11 cellular contexts compared by ENCODE assay signal in genomic region chr6:156564807-156565149, GRCh38.
DNase-seq lines count a peak whose midpoint lies in the region; ATAC-seq, FAIRE-seq and TF ChIP-seq lines count a peak whose summit lies in the region.
"Had no signal": no experiment of that assay in that cellular context is flagged by ENCODE, and none has a peak within 500 bp of the region (broad histone marks: within the 10 kb centered on the region; RNA-seq: fewer than 3 reads in every experiment).

No MANE protein-coding gene starts in this region.

- no peak for FAIRE-seq in GM12878 (lab: Jason Lieb, UNC)

- no peaks in the 10 kb centered on the region; the same call in 1 of the 2 replicates for H3K36me3 ChIP-seq in OCI-LY1 (ENCODE audit: insufficient read depth, low read length)
- no peaks in the 10 kb centered on the region for H3K36me3 ChIP-seq in GM12878 (ENCODE audit: control insufficient read depth in 2 of 2, insufficient read depth in 2 of 2, low read length in 1 of 2)

- RAD21 ChIA-PET in GM12878 (lab: Charles Lee; ENCODE audit: unreplicated experiment), result interaction anchor here (0.5 to 2.9 kb wide), 21 partner anchors 30 to 492 kb away, joined by 3 to 9 read pairs (median 4); no protein-coding TSS in a partner anchor

- no peak for TF ChIP-seq RAD21 in GM12878 (IDR thresholded peaks at IDR 0.05; ENCODE audit: insufficient read depth, low read depth, low read length)

- no peak for TF ChIP-seq POLR2A in GM12878 (IDR thresholded peaks at IDR 0.05; ENCODE audit: low read depth, low read length)

- intact Hi-C loops in GM12878 (cut with micrococcal nuclease; ENCODE audit: unreplicated experiment), result loop anchor here (1.0 to 10.0 kb wide), 8 partner anchors 73 to 1242 kb away; partner anchors contain the start of gene ARID1B

- H3K27me3 Mint-ChIP-seq in stimulated activated memory B cell treated with anti-CD40 and anti-IgM and Interleukin-4, amounts not matched to agents 10 μg/mL and 1 μg/mL and 100 μg/mL, for 72 hours, result peaks cover 31% of the 10 kb centered on the region

- BruUV-seq in GM12878 (replicated peaks; lab: Mats Ljungman, UMichigan), result no TSS peak

- H3K4me3 Mint-ChIP-seq in stimulated activated memory B cell treated with anti-CD40 and anti-IgM and Interleukin-4, amounts not matched to agents 10 μg/mL and 1 μg/mL and 100 μg/mL, for 72 hours, result no peak overlapping the region

- peaks cover 20% of the 10 kb centered on the region for H3K9me3 ChIP-seq in OCI-LY1 (ENCODE audit: low read length)
- H3K9me3 ChIP-seq in GM12878 (replicated peaks; ENCODE audit: control insufficient read depth, insufficient read depth, low read length), result peaks cover 4% of the 10 kb centered on the region

- peaks cover 13% of the 10 kb centered on the region; the same call in 1 of the 2 replicates for H3K27me3 ChIP-seq in OCI-LY1 (ENCODE audit: insufficient read depth, low read length)
- no peaks in the 10 kb centered on the region; a peak in 1 of 4 replicates for H3K27me3 ChIP-seq in GM12878 (replicated peaks in 1 of 2; ENCODE audit: control insufficient read depth in 2 of 2, insufficient read depth in 2 of 2, low read length in 1 of 2)

- H3K27ac Mint-ChIP-seq in stimulated activated memory B cell treated with anti-CD40 and anti-IgM and Interleukin-4, amounts not matched to agents 10 μg/mL and 1 μg/mL and 100 μg/mL, for 72 hours, result peak overlapping the region; percentile 52

- no peak for TF ChIP-seq EP300 in GM12878 (IDR thresholded peaks at IDR 0.05; ENCODE audit: borderline replicate concordance in 1 of 2, control insufficient read depth in 1 of 2, low read depth in 2 of 2, low read length in 2 of 2)

- H3K9me2 ChIP-seq in OCI-LY1 (ENCODE audit: low read depth, low read length), result no peaks in the 10 kb centered on the region

- peaks cover 19% of the 10 kb centered on the region for H3K4me1 Mint-ChIP-seq in stimulated activated memory B cell treated with anti-CD40 and anti-IgM and Interleukin-4, amounts not matched to agents 10 μg/mL and 1 μg/mL and 100 μg/mL, for 72 hours

- in situ Hi-C loops in GM12878 (cut with MboI), result loop anchor here (5.0 to 10.0 kb wide), 3 partner anchors 123 to 1240 kb away; no protein-coding TSS in a partner anchor

- H3K79me2 ChIP-seq in OCI-LY1 (ENCODE audit: insufficient read depth, low read length), result no peaks in the 10 kb centered on the region
- H3K79me2 ChIP-seq in GM12878 (ENCODE audit: control insufficient read depth, insufficient read depth, low read length), result no peaks in the 10 kb centered on the region

- H3K9me3 Mint-ChIP-seq in stimulated activated memory B cell treated with anti-CD40 and anti-IgM and Interleukin-4, amounts not matched to agents 10 μg/mL and 1 μg/mL and 100 μg/mL, for 72 hours, result peaks cover 12% of the 10 kb centered on the region

- H3K4me3 ChIP-seq in OCI-LY1 (ENCODE audit: low read depth, low read length, poor library complexity, severe bottlenecking), result no peak overlapping the region
- no peak overlapping the region for H3K4me3 ChIP-seq in GM12878

- POLR2A ChIA-PET in GM12878 (lab: Charles Lee), result no interaction called here

- H3K4me2 ChIP-seq in OCI-LY1 (ENCODE audit: low read length) (no peak overlapping the region), GM12878 (ENCODE audit: control insufficient read depth, insufficient read depth) (0 out of 2 replicates have a peak overlapping the region, but pooled peaks have one; percentile 38)

- H3K4me1 ChIP-seq in OCI-LY1 (ENCODE audit: insufficient read depth, low read length, severe bottlenecking), result peaks cover 33% of the 10 kb centered on the region
- no peaks in the 10 kb centered on the region for H3K4me1 ChIP-seq in GM12878 (ENCODE audit: control insufficient read depth, insufficient read depth, low read length)

- CTCF ChIA-PET in GM12878 (lab: Yijun Ruan, JAX), result interaction anchor here (0.6 to 4.1 kb wide), 26 partner anchors 19 to 481 kb away, joined by 3 to 21 read pairs (median 3); no protein-coding TSS in a partner anchor

- H2AFZ ChIP-seq in OCI-LY1 (ENCODE audit: low read length) (no peak overlapping the region), GM12878 (ENCODE audit: control insufficient read depth, low read depth, low read length) (no peak overlapping the region; the same call in 1 of the 2 replicates)

- H3K36me3 Mint-ChIP-seq in stimulated activated memory B cell treated with anti-CD40 and anti-IgM and Interleukin-4, amounts not matched to agents 10 μg/mL and 1 μg/mL and 100 μg/mL, for 72 hours, result peaks cover 11% of the 10 kb centered on the region

- no peak for TF ChIP-seq CTCF in OCI-LY1 (IDR thresholded peaks at IDR 0.05; ENCODE audit: low read length)
- TF ChIP-seq CTCF in GM12878 (IDR thresholded peaks at IDR 0.05 in 2 of 3, conservative IDR thresholded peaks at IDR 0.05 in 1 of 3; ENCODE audit: control insufficient read depth in 2 of 3, extremely low read depth in 1 of 3, insufficient read depth in 1 of 3, low read depth in 3 of 3, low read length in 3 of 3), result no peak

- H3K27ac ChIP-seq in OCI-LY1 (ENCODE audit: low read depth, low read length, poor library complexity, severe bottlenecking) (peak overlapping the region; percentile 75), GM12878 (ENCODE audit: control insufficient read depth, insufficient read depth) (no peak overlapping the region)
- H3K27ac ChIP-seq: 22Rv1 had no signal

- 60% methylated on average over 10 of the region's 10 CpGs for WGBS in GM12878 (ENCODE audit: insufficient coverage, insufficient replicate concordance, low lambda C conversion rate, missing lambda C conversion rate)

- SMC1A ChIA-PET in GM12878 (lab: Charles Lee; ENCODE audit: uncharacterized antibody, unreplicated experiment), result interaction anchor here (0.6 to 4.3 kb wide), 20 partner anchors 11 to 481 kb away, joined by 3 to 35 read pairs (median 4); no protein-coding TSS in a partner anchor

- no peak for ATAC-seq in GM12878
- no peak for ATAC-seq in stimulated activated memory B cell treated with anti-CD40 and anti-IgM and Interleukin-4, amounts not matched to agents 10 μg/mL and 1 μg/mL and 100 μg/mL, for 72 hours

- H3K9ac ChIP-seq in OCI-LY1 (ENCODE audit: low read length), result no peak overlapping the region
- H3K9ac ChIP-seq in GM12878 (ENCODE audit: control insufficient read depth, insufficient read depth, low read length), result no peak overlapping the region

- H3F3A ChIP-seq in OCI-LY1 (ENCODE audit: insufficient read depth, low read length), result no peaks in the 10 kb centered on the region

- DNase-seq in NCI-H748 (lab: John Stamatoyannopoulos, UW; ENCODE audit: unreplicated experiment) (peak; percentile 59), NCI-H748 treated with DMSO at 0.1 percent for 48 hours (lab: John Stamatoyannopoulos, UW) (no peak), GM12878 (ENCODE audit: low read depth, low spot score) (no peak), NCI-H1436 treated with DMSO at 0.1 percent for 48 hours (lab: John Stamatoyannopoulos, UW) (no peak), glomerular visceral epithelial cell (ENCODE audit: extremely low spot score) (no peak)
- DNase-seq in stimulated activated naive CD4-positive, alpha-beta T cell treated with Interleukin-2 at 50 U/mL for 16 hours (lab: John Stamatoyannopoulos, UW), result no peak
- DNase-seq: DMS79, SIG-M5 had no signal

- H4K20me1 ChIP-seq in OCI-LY1 (ENCODE audit: insufficient read depth, low read length), result no peaks in the 10 kb centered on the region
- no peaks in the 10 kb centered on the region for H4K20me1 ChIP-seq in GM12878 (ENCODE audit: control insufficient read depth, insufficient read depth)

TF ChIP-seq in GM12878, 131 proteins besides CTCF, POLR2A, EP300 and RAD21:
- TF ChIP-seq BRCA1 (IDR thresholded peaks at IDR 0.05; ENCODE audit: low read depth, low read length) (no peak), POU2F2 (IDR thresholded peaks at IDR 0.05; ENCODE audit: borderline replicate concordance, low read depth, low read length) (no peak), ZBTB33 (IDR thresholded peaks at IDR 0.05) (no peak; the same call in 1 of the 2 replicates), RUNX3 (IDR thresholded peaks at IDR 0.05; ENCODE audit: low read length) (no peak), ZNF24 (IDR thresholded peaks at IDR 0.05) (no peak), HDAC2 (IDR thresholded peaks at IDR 0.05) (no peak), MTA3 (IDR thresholded peaks at IDR 0.05; ENCODE audit: borderline replicate concordance, low read length) (no peak), CREM (IDR thresholded peaks at IDR 0.05; ENCODE audit: low read depth) (no peak), BCL11A (IDR thresholded peaks at IDR 0.05; ENCODE audit: low read depth, low read length) (no peak)
